In the genomic region with DNA sequence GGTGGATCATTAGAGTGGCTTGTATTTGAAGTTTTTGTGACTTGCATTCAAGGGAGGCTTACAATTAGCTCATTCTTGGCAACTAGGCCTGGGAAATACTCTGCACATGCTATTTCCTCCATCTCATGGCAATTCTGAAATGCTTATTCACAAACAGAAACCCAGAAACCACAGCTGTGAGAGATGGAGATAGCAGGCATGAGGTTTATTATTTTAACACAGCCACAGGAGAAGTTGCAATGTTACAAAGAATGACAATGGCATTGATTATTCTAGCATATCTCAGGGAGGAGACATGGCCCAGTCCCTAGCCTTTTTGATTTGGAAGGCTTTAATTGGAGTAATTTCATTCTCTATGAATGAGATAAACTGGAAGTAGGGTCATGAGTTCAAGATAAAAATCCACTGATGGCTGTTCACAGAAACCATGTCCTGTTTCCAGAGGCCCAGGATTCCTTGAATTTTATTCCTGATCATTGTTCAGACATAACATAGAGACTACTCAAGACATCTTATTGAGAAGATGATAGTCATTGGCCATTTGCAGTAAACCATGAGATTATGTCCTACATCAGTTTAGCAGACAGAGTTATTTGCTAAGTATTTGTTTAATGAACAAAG, we compare ENCODE assay signal across 14 cellular contexts.
DNase-seq lines count a peak whose midpoint lies in the region; ATAC-seq and TF ChIP-seq lines count a peak whose summit lies in the region.
"Had no signal": no experiment of that assay in that cellular context is flagged by ENCODE, and none has a peak within 500 bp of the region (broad histone marks: within the 10 kb centered on the region; RNA-seq: fewer than 3 reads in every experiment).

No MANE protein-coding gene starts in this region.

- H3K27me3 ChIP-seq in osteoblast (ENCODE audit: insufficient read depth, low read length): no peaks in the 10 kb centered on the region

- no peaks in the 10 kb centered on the region for H3K4me1 Mint-ChIP-seq in activated CD8-positive, alpha-beta memory T cell treated with anti-CD3 and anti-CD28 coated beads, Interleukin-2, amount 10 ng/mL, durations not matched to agents 7 days and 5 days
- H3K4me1 Mint-ChIP-seq: CD8-positive, alpha-beta memory T cell; stimulated activated memory B cell treated with anti-CD40 and anti-IgM and Interleukin-4, amounts not matched to agents 10 μg/mL and 1 μg/mL and 100 μg/mL, for 72 hours had no signal

- H3K4me1 ChIP-seq in osteoblast (ENCODE audit: insufficient read depth, low read length): peaks cover 17% of the 10 kb centered on the region

- H3K36me3 Mint-ChIP-seq in activated CD8-positive, alpha-beta memory T cell treated with anti-CD3 and anti-CD28 coated beads, Interleukin-2, amount 10 ng/mL, durations not matched to agents 7 days and 5 days: no peaks in the 10 kb centered on the region
- H3K36me3 Mint-ChIP-seq: CD8-positive, alpha-beta memory T cell; stimulated activated memory B cell treated with anti-CD40 and anti-IgM and Interleukin-4, amounts not matched to agents 10 μg/mL and 1 μg/mL and 100 μg/mL, for 72 hours had no signal

- H2AFZ ChIP-seq in osteoblast (ENCODE audit: low read length): no peak overlapping the region

- ATAC-seq in activated CD8-positive, alpha-beta memory T cell treated with anti-CD3 and anti-CD28 coated beads, Interleukin-2, amount 10 ng/mL, durations not matched to agents 7 days and 5 days: no peak
- no peak for ATAC-seq in HG03196 (IDR thresholded peaks at IDR 0.05; ENCODE audit: unreplicated experiment)
- ATAC-seq: PC-3; stimulated activated memory B cell treated with anti-CD40 and anti-IgM and Interleukin-4, amounts not matched to agents 10 μg/mL and 1 μg/mL and 100 μg/mL, for 72 hours had no signal

- no peak overlapping the region for H3K4me2 ChIP-seq in osteoblast (ENCODE audit: insufficient read depth, low read length)

- no peak overlapping the region for H3K4me3 ChIP-seq in osteoblast (ENCODE audit: insufficient read depth, low read length)

- H3K36me3 ChIP-seq in osteoblast (ENCODE audit: insufficient read depth, low read length): peaks cover 13% of the 10 kb centered on the region

- no peaks in the 10 kb centered on the region for H3K27me3 Mint-ChIP-seq in activated CD8-positive, alpha-beta memory T cell treated with anti-CD3 and anti-CD28 coated beads, Interleukin-2, amount 10 ng/mL, durations not matched to agents 7 days and 5 days
- H3K27me3 Mint-ChIP-seq: CD8-positive, alpha-beta memory T cell; stimulated activated memory B cell treated with anti-CD40 and anti-IgM and Interleukin-4, amounts not matched to agents 10 μg/mL and 1 μg/mL and 100 μg/mL, for 72 hours had no signal

- H3K27ac Mint-ChIP-seq in activated CD8-positive, alpha-beta memory T cell treated with anti-CD3 and anti-CD28 coated beads, Interleukin-2, amount 10 ng/mL, durations not matched to agents 7 days and 5 days: no peak overlapping the region
- H3K27ac Mint-ChIP-seq: stimulated activated memory B cell treated with anti-CD40 and anti-IgM and Interleukin-4, amounts not matched to agents 10 μg/mL and 1 μg/mL and 100 μg/mL, for 72 hours had no signal

- H3K4me3 Mint-ChIP-seq in activated CD8-positive, alpha-beta memory T cell treated with anti-CD3 and anti-CD28 coated beads, Interleukin-2, amount 10 ng/mL, durations not matched to agents 7 days and 5 days: no peak overlapping the region
- H3K4me3 Mint-ChIP-seq: CD8-positive, alpha-beta memory T cell; stimulated activated memory B cell treated with anti-CD40 and anti-IgM and Interleukin-4, amounts not matched to agents 10 μg/mL and 1 μg/mL and 100 μg/mL, for 72 hours had no signal

- TF ChIP-seq CTCF in osteoblast (IDR thresholded peaks at IDR 0.05; ENCODE audit: extremely low read depth, low read depth, low read length): no peak

- no peaks in the 10 kb centered on the region for H3K9me3 ChIP-seq in osteoblast (ENCODE audit: low read depth, low read length)

- H4K20me1 ChIP-seq in osteoblast (ENCODE audit: insufficient read depth, low read length): no peaks in the 10 kb centered on the region

- peak overlapping the region; percentile 80 for H3K27ac ChIP-seq in osteoblast (ENCODE audit: low read depth, low read length)

- DNase-seq in EH (ENCODE audit: low read depth) (peak; percentile 92), SK-N-DZ (ENCODE audit: low spot score) (peak; percentile 67), fibroblast of peridontal ligament (ENCODE audit: extremely low read depth) (peak; percentile 90), osteoblast (ENCODE audit: insufficient read length, low spot score, missing footprints) (peak; percentile 27), NCI-H82 (lab: John Stamatoyannopoulos, UW) (no peak), midbrain (lab: John Stamatoyannopoulos, UW) (no peak)
- DNase-seq in activated CD8-positive, alpha-beta memory T cell treated with anti-CD3 and anti-CD28 coated beads, Interleukin-2, amount 10 ng/mL, durations not matched to agents 7 days and 5 days: no peak
- DNase-seq: CD8-positive, alpha-beta memory T cell; islet precursor cell; Kasumi-1; PC-3; T1000 had no signal

- no peaks in the 10 kb centered on the region for H3K9me3 Mint-ChIP-seq in activated CD8-positive, alpha-beta memory T cell treated with anti-CD3 and anti-CD28 coated beads, Interleukin-2, amount 10 ng/mL, durations not matched to agents 7 days and 5 days (ENCODE audit: low read depth)
- H3K9me3 Mint-ChIP-seq: stimulated activated memory B cell treated with anti-CD40 and anti-IgM and Interleukin-4, amounts not matched to agents 10 μg/mL and 1 μg/mL and 100 μg/mL, for 72 hours had no signal

- no peaks in the 10 kb centered on the region for H3K79me2 ChIP-seq in osteoblast (ENCODE audit: insufficient read depth, low read length)

- CTCF ChIA-PET in activated CD8-positive, alpha-beta memory T cell treated with anti-CD3 and anti-CD28 coated beads, Interleukin-2, amount 10 ng/mL, durations not matched to agents 7 days and 5 days (lab: Charles Lee): no interaction called here

Comparison
In these comparisons a context has a peak if more than half of its experiments do, and no peak if none do; other contexts are left out.
1. DNase-seq: peak in EH (single experiment), SK-N-DZ (single experiment), fibroblast of peridontal ligament (single experiment) and osteoblast (single experiment); none in NCI-H82 (single experiment), activated CD8-positive, alpha-beta memory T cell treated with anti-CD3 and anti-CD28 coated beads, Interleukin-2, amount 10 ng/mL, durations not matched to agents 7 days and 5 days (single experiment) and midbrain (single experiment).